1 cellular context compared by ENCODE assay signal in genomic region chr5:1161108-1161831, GRCh38.
TF ChIP-seq lines count a peak whose summit lies in the region.

No MANE protein-coding gene starts in this region.

TF ChIP-seq in HepG2, 621 proteins besides CTCF, POLR2A, EP300 and RAD21 (continued from another document and continues in another):
- TF ChIP-seq RNF219 (CRISPR knock-in tag; IDR thresholded peaks at IDR 0.05), result no peak
- TF ChIP-seq HBP1 (CRISPR knock-in tag; IDR thresholded peaks at IDR 0.05; ENCODE audit: low read depth), result no peak
- TF ChIP-seq SAFB2 (CRISPR knock-in tag; IDR thresholded peaks at IDR 0.05; ENCODE audit: borderline replicate concordance, low read depth), result no peak
- TF ChIP-seq SP4 (CRISPR knock-in tag; IDR thresholded peaks at IDR 0.05), result peak; percentile 18; the same call in 1 of the 2 replicates
- TF ChIP-seq NR2C2 (CRISPR knock-in tag; IDR thresholded peaks at IDR 0.05; ENCODE audit: borderline replicate concordance), result no peak
- no peak for TF ChIP-seq PLSCR1 (CRISPR knock-in tag; IDR thresholded peaks at IDR 0.05; ENCODE audit: borderline replicate concordance)
- peak; percentile 98 for TF ChIP-seq FOSL1 (CRISPR knock-in tag; IDR thresholded peaks at IDR 0.05; ENCODE audit: borderline replicate concordance)
- TF ChIP-seq RAD51 (IDR thresholded peaks at IDR 0.05; ENCODE audit: borderline replicate concordance), result no peak
- TF ChIP-seq FOXJ3 (CRISPR knock-in tag; IDR thresholded peaks at IDR 0.05; ENCODE audit: borderline replicate concordance), result no peak
- TF ChIP-seq SETDB1 (CRISPR knock-in tag; IDR thresholded peaks at IDR 0.05; ENCODE audit: borderline replicate concordance), result no peak
- TF ChIP-seq ZNF292 (CRISPR knock-in tag; IDR thresholded peaks at IDR 0.05; ENCODE audit: borderline replicate concordance, low read depth), result peak; percentile 64; the same call in 1 of the 2 replicates
- TF ChIP-seq HES4 (CRISPR knock-in tag; IDR thresholded peaks at IDR 0.05; ENCODE audit: borderline replicate concordance), result no peak
- no peak for TF ChIP-seq ZNF3 (CRISPR knock-in tag; IDR thresholded peaks at IDR 0.05)
- no peak for TF ChIP-seq ZNF232 (CRISPR knock-in tag; IDR thresholded peaks at IDR 0.05; ENCODE audit: borderline replicate concordance)
- no peak for TF ChIP-seq KDM5B (CRISPR knock-in tag; IDR thresholded peaks at IDR 0.05; ENCODE audit: borderline replicate concordance)
- no peak for TF ChIP-seq SSRP1 (CRISPR knock-in tag; IDR thresholded peaks at IDR 0.05)
- no peak for TF ChIP-seq ZNF652 (CRISPR knock-in tag; IDR thresholded peaks at IDR 0.05; ENCODE audit: borderline replicate concordance, low read depth)
- no peak; the same call in 1 of the 2 replicates for TF ChIP-seq ZNF777 (CRISPR knock-in tag; IDR thresholded peaks at IDR 0.05)
- no peak for TF ChIP-seq ZNF713 (CRISPR knock-in tag; IDR thresholded peaks at IDR 0.05)
- no peak for TF ChIP-seq ZKSCAN1 (IDR thresholded peaks at IDR 0.05; ENCODE audit: low read length)
- no peak for TF ChIP-seq ZNF235 (CRISPR knock-in tag; IDR thresholded peaks at IDR 0.05; ENCODE audit: borderline replicate concordance)
- TF ChIP-seq ZNF770 (CRISPR knock-in tag; IDR thresholded peaks at IDR 0.05), result peak; percentile 92
- no peak for TF ChIP-seq ZFP62 (CRISPR knock-in tag; IDR thresholded peaks at IDR 0.05)
- no peak for TF ChIP-seq SRSF4 (IDR thresholded peaks at IDR 0.05; ENCODE audit: low read depth, low read length, poor library complexity, severe bottlenecking)
- no peak for TF ChIP-seq ZMAT3 (CRISPR knock-in tag; conservative IDR thresholded peaks at IDR 0.05)
- 0 out of 2 replicates have a peak, but pooled peaks have one; percentile 8 for TF ChIP-seq ZNF605 (CRISPR knock-in tag; IDR thresholded peaks at IDR 0.05)
- no peak; the same call in 1 of the 2 replicates for TF ChIP-seq ZFX (CRISPR knock-in tag; IDR thresholded peaks at IDR 0.05; ENCODE audit: low read depth)
- no peak for TF ChIP-seq POLR2AphosphoS2 (IDR thresholded peaks at IDR 0.05; ENCODE audit: low read depth, low read length)
- TF ChIP-seq ZNF761 (CRISPR knock-in tag; conservative IDR thresholded peaks at IDR 0.05), result 0 out of 2 replicates have a peak, but pooled peaks have one; percentile 33
- TF ChIP-seq SALL1 (CRISPR knock-in tag; IDR thresholded peaks at IDR 0.05), result peak; percentile 27; the same call in 1 of the 2 replicates
- TF ChIP-seq NR2F1 (CRISPR knock-in tag; IDR thresholded peaks at IDR 0.05), result no peak
- no peak for TF ChIP-seq KLF12 (CRISPR knock-in tag; IDR thresholded peaks at IDR 0.05; ENCODE audit: borderline replicate concordance)
- 0 out of 2 replicates have a peak, but pooled peaks have one; percentile 12 for TF ChIP-seq CREM (IDR thresholded peaks at IDR 0.05)
- TF ChIP-seq CREM (CRISPR knock-in tag; IDR thresholded peaks at IDR 0.05), result no peak
- peak; percentile 43; the same call in 1 of the 2 replicates for TF ChIP-seq ERF (CRISPR knock-in tag; IDR thresholded peaks at IDR 0.05)
- no peak for TF ChIP-seq ZNF180 (CRISPR knock-in tag; IDR thresholded peaks at IDR 0.05; ENCODE audit: borderline replicate concordance, low read depth)
- TF ChIP-seq TCF7 (IDR thresholded peaks at IDR 0.05; ENCODE audit: low read depth), result no peak
- TF ChIP-seq DBP (CRISPR knock-in tag; IDR thresholded peaks at IDR 0.05; ENCODE audit: not compliant biosample characterization), result no peak
- 0 out of 2 replicates have a peak, but pooled peaks have one; percentile 34 for TF ChIP-seq CHD2 (IDR thresholded peaks at IDR 0.05; ENCODE audit: low read depth, low read length)
- 0 out of 2 replicates have a peak, but pooled peaks have one; percentile 9 for TF ChIP-seq DR1 (CRISPR knock-in tag; IDR thresholded peaks at IDR 0.05)
- 0 out of 2 replicates have a peak, but pooled peaks have one; percentile 50 for TF ChIP-seq THAP7 (CRISPR knock-in tag; IDR thresholded peaks at IDR 0.05)
- no peak for TF ChIP-seq ZFP1 (CRISPR knock-in tag; IDR thresholded peaks at IDR 0.05)
- no peak for TF ChIP-seq CBX2 (IDR thresholded peaks at IDR 0.05; ENCODE audit: low read depth, low read length)
- TF ChIP-seq CBX2 (CRISPR knock-in tag; IDR thresholded peaks at IDR 0.05; ENCODE audit: low read depth), result no peak
- peak; percentile 88 for TF ChIP-seq ZMYM3 (CRISPR knock-in tag; IDR thresholded peaks at IDR 0.05)
- no peak for TF ChIP-seq ZSCAN29 (CRISPR knock-in tag; conservative IDR thresholded peaks at IDR 0.05)
- no peak; the same call in 1 of the 2 replicates for TF ChIP-seq HNRNPL (IDR thresholded peaks at IDR 0.05; ENCODE audit: low read depth, low read length)
- no peak for TF ChIP-seq NR3C1 (CRISPR knock-in tag; IDR thresholded peaks at IDR 0.05)
- TF ChIP-seq SMARCE1 (IDR thresholded peaks at IDR 0.05; ENCODE audit: borderline replicate concordance), result no peak
- TF ChIP-seq ZNF781 (CRISPR knock-in tag; IDR thresholded peaks at IDR 0.05; ENCODE audit: borderline replicate concordance, not compliant biosample characterization), result no peak
- no peak for TF ChIP-seq CREBL2 (CRISPR knock-in tag; IDR thresholded peaks at IDR 0.05; ENCODE audit: borderline replicate concordance)
- TF ChIP-seq ZBTB49 (CRISPR knock-in tag; IDR thresholded peaks at IDR 0.05; ENCODE audit: borderline replicate concordance), result no peak
- TF ChIP-seq ZNF484 (CRISPR knock-in tag; IDR thresholded peaks at IDR 0.05; ENCODE audit: borderline replicate concordance, low read depth), result no peak
- TF ChIP-seq ZNF343 (CRISPR knock-in tag; IDR thresholded peaks at IDR 0.05), result no peak
- TF ChIP-seq ZNF263 (CRISPR knock-in tag; IDR thresholded peaks at IDR 0.05), result peak; percentile 82
- TF ChIP-seq MIER2 (CRISPR knock-in tag; IDR thresholded peaks at IDR 0.05), result peak; percentile 9; the same call in 1 of the 2 replicates
- TF ChIP-seq RXRA (CRISPR knock-in tag; IDR thresholded peaks at IDR 0.05), result no peak
- TF ChIP-seq ZNF432 (CRISPR knock-in tag; IDR thresholded peaks at IDR 0.05; ENCODE audit: borderline replicate concordance), result no peak
- no peak for TF ChIP-seq JDP2 (CRISPR knock-in tag; IDR thresholded peaks at IDR 0.05; ENCODE audit: borderline replicate concordance)
- TF ChIP-seq GTF3A (CRISPR knock-in tag; conservative IDR thresholded peaks at IDR 0.05), result no peak
- no peak for TF ChIP-seq PLRG1 (conservative IDR thresholded peaks at IDR 0.05)
- peak; percentile 26; the same call in 1 of the 2 replicates for TF ChIP-seq ZNF547 (CRISPR knock-in tag; IDR thresholded peaks at IDR 0.05)
- no peak for TF ChIP-seq ZNF510 (CRISPR knock-in tag; IDR thresholded peaks at IDR 0.05; ENCODE audit: low read depth)
- no peak for TF ChIP-seq TMF1 (CRISPR knock-in tag; IDR thresholded peaks at IDR 0.05; ENCODE audit: low read depth)
- TF ChIP-seq ZNF383 (CRISPR knock-in tag; IDR thresholded peaks at IDR 0.05; ENCODE audit: borderline replicate concordance), result no peak
- TF ChIP-seq HHEX (CRISPR knock-in tag; IDR thresholded peaks at IDR 0.05), result no peak
- TF ChIP-seq ZNF17 (CRISPR knock-in tag; IDR thresholded peaks at IDR 0.05), result no peak
- TF ChIP-seq MYNN (CRISPR knock-in tag; IDR thresholded peaks at IDR 0.05; ENCODE audit: low read depth), result no peak
